Comparison of ENCODE assay signal across 9 cellular contexts in the genomic region with DNA sequence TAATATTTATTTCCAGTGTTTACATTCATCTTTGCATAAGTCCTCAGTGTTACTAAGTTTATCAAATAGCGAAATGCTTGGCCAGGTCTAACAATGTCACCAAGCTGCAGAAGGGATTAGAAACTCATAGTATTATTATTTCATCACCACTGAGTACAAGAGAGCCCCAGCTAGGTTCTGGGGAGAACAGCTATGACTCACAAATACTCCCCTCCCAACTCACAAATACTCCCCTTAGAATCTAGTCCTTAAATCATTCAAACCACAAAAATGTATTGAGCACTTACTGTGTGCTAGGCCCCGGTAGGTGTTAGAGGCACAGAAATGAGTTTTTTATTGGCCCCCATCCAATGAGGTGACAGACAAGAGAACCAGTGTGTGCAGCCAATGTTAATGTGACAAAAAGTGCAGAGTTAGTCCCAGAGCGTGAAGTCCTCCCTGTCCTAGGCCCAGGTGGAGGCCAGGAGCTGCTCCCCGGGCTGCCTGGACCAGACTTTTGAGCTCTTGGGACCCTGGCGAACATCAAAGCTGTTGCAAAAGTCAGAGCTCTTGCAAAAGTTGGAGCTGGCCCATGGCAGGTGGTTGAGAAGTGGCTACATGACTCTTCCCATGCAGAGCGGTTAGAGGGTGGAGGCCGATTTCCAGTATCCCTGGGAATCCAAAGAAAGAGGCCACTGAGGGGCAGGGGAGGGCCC. TPM values are rescaled to one million over a fixed set of nuclear protein-coding genes. Genes with fewer than 3 reads are reported as not detected.
DNase-seq lines count a peak whose midpoint lies in the region; ATAC-seq, FAIRE-seq and TF ChIP-seq lines count a peak whose summit lies in the region.
"Had no signal": no experiment of that assay in that cellular context is flagged by ENCODE, and none has a peak within 500 bp of the region (broad histone marks: within the 10 kb centered on the region; RNA-seq: fewer than 3 reads in every experiment).

No MANE protein-coding gene starts in this region.

- H3K36me3 ChIP-seq in ascending aorta = no peaks in the 10 kb centered on the region

- intact Hi-C loops in ascending aorta (cut with DNase I) = no loop called here

- no peak for TF ChIP-seq POLR2A in H54 (IDR thresholded peaks at IDR 0.05; ENCODE audit: low read depth, low read length)

- no peak overlapping the region for H3K27ac ChIP-seq in ascending aorta

- no peaks in the 10 kb centered on the region for H3K27me3 ChIP-seq in ascending aorta

- DNase-seq in H54 (ENCODE audit: insufficient read length, low spot score) (peak; percentile 89), HS-5 (ENCODE audit: low read depth) (peak; percentile 64), kidney tubule cell (ENCODE audit: low spot score) (peak; percentile 63), ascending aorta (ENCODE audit: low spot score in 2 of 2) (no peak), GF-D8 (lab: John Stamatoyannopoulos, UW) (no peak), mucosa of gallbladder (ENCODE audit: low spot score) (no peak), AML-193 (lab: John Stamatoyannopoulos, UW) (no peak)
- DNase-seq: dermis blood vessel endothelial cell had no signal

- no peak overlapping the region for H3K4me3 ChIP-seq in ascending aorta

- peak; percentile 40 for ATAC-seq in GM18498 (IDR thresholded peaks at IDR 0.05; ENCODE audit: unreplicated experiment)

- no peak for TF ChIP-seq CTCF in ascending aorta (IDR thresholded peaks at IDR 0.05)

- no peak for FAIRE-seq in H54 (lab: Jason Lieb, UNC)

- H3K4me1 ChIP-seq in ascending aorta = no peaks in the 10 kb centered on the region

- no peaks in the 10 kb centered on the region for H3K9me3 ChIP-seq in ascending aorta

RNA-seq across cellular contexts. Expression of a gene that starts 9.8 kb away (rescaled TPM):
- total RNA-seq in ascending aorta = 34.5 TPM
- 9.3 TPM for total RNA-seq in mucosa of gallbladder

Comparison
In these comparisons a context has a peak if more than half of its experiments do, and no peak if none do; other contexts are left out.
1. DNase-seq: peak in H54 (single experiment), HS-5 (single experiment) and kidney tubule cell (single experiment); none in ascending aorta (0 of 2), GF-D8 (single experiment), mucosa of gallbladder (single experiment) and AML-193 (0 of 2).